ENCODE assay signal across 13 cellular contexts in genomic region chr10:62133618-62134017, GRCh38.
DNase-seq lines count a peak whose midpoint lies in the region; ATAC-seq and TF ChIP-seq lines count a peak whose summit lies in the region.
"Had no signal": no experiment of that assay in that cellular context is flagged by ENCODE, and none has a peak within 500 bp of the region (broad histone marks: within the 10 kb centered on the region; RNA-seq: fewer than 3 reads in every experiment).

No MANE protein-coding gene starts in this region.

- no peak for TF ChIP-seq CTCF in GM10266 (IDR thresholded peaks at IDR 0.05; ENCODE audit: control insufficient read depth, insufficient read depth, low read depth, missing control alignments)

- ATAC-seq in GM19035 (IDR thresholded peaks at IDR 0.05; ENCODE audit: unreplicated experiment): peak; percentile 95
- peak; percentile 96 for ATAC-seq in HG02588 (IDR thresholded peaks at IDR 0.05; ENCODE audit: unreplicated experiment)
- peak; percentile 96 for ATAC-seq in HG03354 (IDR thresholded peaks at IDR 0.05; ENCODE audit: poor library complexity, severe bottlenecking, unreplicated experiment)
- ATAC-seq: HCT116; naive thymus-derived CD4-positive, alpha-beta T cell had no signal

- DNase-seq in GM10266 (ENCODE audit: extremely low spot score) (peak; percentile 20), NCI-H1436 treated with DMSO at 0.1 percent for 48 hours (lab: John Stamatoyannopoulos, UW) (no peak), NCI-H82 treated with DMSO at 0.1 percent for 48 hours (lab: John Stamatoyannopoulos, UW; ENCODE audit: unreplicated experiment) (no peak), DMS 273 (lab: John Stamatoyannopoulos, UW; ENCODE audit: unreplicated experiment) (no peak)
- no peak for DNase-seq in effector CD4-positive, alpha-beta T cell
- DNase-seq: activated CD4-positive, alpha-beta T cell treated with anti-CD3 and anti-CD28 coated beads for 1 hour; activated naive CD4-positive, alpha-beta T cell; naive thymus-derived CD4-positive, alpha-beta T cell; NCI-H526 treated with DMSO at 0.1 percent for 48 hours had no signal
